8 cellular contexts compared by ENCODE assay signal in the genomic region with DNA sequence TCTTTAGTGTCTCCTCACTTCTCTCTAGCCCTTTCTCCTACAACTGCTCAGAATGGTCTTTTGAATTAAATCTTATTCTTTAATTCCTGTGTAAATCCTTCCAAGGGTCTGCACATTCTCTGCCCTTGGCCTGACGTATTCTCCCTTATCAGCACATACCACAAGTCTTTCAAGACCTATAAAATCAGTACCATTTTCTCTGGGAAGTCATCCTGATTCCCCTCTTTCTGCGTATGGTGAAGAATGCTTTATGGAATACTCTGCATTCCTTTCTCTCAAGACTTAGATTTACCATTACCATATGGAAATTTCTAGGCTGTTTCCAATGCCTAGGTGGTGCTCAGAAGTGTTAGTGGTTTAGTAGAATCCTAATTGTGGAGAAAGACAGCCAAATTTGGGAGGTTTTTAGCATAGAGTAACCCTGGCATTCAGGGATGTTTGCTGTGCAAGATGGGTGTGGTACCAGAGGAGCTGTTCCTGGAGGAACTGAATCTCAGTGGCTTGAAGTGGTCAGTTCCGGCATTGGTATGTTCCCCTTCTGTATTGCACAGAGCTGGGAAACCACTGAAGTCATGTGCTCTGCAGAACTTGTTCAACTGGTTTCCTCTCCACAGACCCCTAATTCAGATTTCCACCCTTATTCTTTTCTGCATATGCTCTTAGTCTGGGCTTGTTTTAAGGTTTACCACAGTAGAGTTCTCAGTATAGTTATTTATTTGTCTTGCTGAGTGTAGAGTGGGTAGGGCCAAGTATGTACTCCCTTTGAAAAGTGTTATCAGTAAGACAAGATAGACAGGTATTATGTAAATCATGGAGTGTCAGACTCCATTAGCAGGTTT. TPM values are rescaled to one million over a fixed set of nuclear protein-coding genes. Genes with fewer than 3 reads are reported as not detected.
DNase-seq lines count a peak whose midpoint lies in the region; ATAC-seq and TF ChIP-seq lines count a peak whose summit lies in the region.

No MANE protein-coding gene starts in this region.

- CTCF ChIA-PET in CD8-positive, alpha-beta T cell (lab: Charles Lee): interaction anchor here (0.8 to 1.8 kb wide), 4 partner anchors 11 to 93 kb away, joined by 3 to 5 read pairs (median 4); partner anchors contain the start of gene IQGAP1

- POLR2A ChIA-PET in CD8-positive, alpha-beta T cell (lab: Charles Lee): interaction anchor here (0.6 to 1.5 kb wide), 5 partner anchors 10 to 50 kb away, joined by 3 to 5 read pairs (median 3); no protein-coding TSS in a partner anchor

- H3K36me3 ChIP-seq in CD8-positive, alpha-beta T cell (ENCODE audit: insufficient read depth, low read length): no peaks in the 10 kb centered on the region
- no peaks in the 10 kb centered on the region for H3K36me3 ChIP-seq in psoas muscle (ENCODE audit: insufficient read depth in 1 of 2, low read depth in 1 of 2)

- H3K27me3 ChIP-seq in CD8-positive, alpha-beta T cell (ENCODE audit: insufficient read depth, low read length): no peaks in the 10 kb centered on the region
- H3K27me3 ChIP-seq in psoas muscle (ENCODE audit: insufficient read depth in 3 of 3, low read length in 2 of 3): no peaks in the 10 kb centered on the region

- in situ Hi-C loops in SK-MEL-5 (cut with HindIII; ENCODE audit: low pct_unique_long_range_greater_than_20kb, low sequenced_read_pairs): no loop called here

- peaks cover 2% of the 10 kb centered on the region for H3K9me3 Mint-ChIP-seq in CD8-positive, alpha-beta T cell

- peak; percentile 41 for ATAC-seq in CD8-positive, alpha-beta T cell
- ATAC-seq in GM19397 (IDR thresholded peaks at IDR 0.05; ENCODE audit: unreplicated experiment) (peak; percentile 80), HG03439 (IDR thresholded peaks at IDR 0.05; ENCODE audit: unreplicated experiment) (peak; percentile 71), psoas muscle (peak; percentile 54 to 75 (median 64))

- H3K4me1 ChIP-seq in CD8-positive, alpha-beta T cell (ENCODE audit: insufficient read depth, low read length): peaks cover 47% of the 10 kb centered on the region
- peaks cover 62% of the 10 kb centered on the region for H3K4me1 ChIP-seq in psoas muscle

- DNase-seq in CD8-positive, alpha-beta T cell: no peak
- DNase-seq in SK-MEL-5 (ENCODE audit: low read depth, low spot score) (peak; percentile 56), fibroblast of villous mesenchyme (ENCODE audit: low read depth) (peak; percentile 97), psoas muscle (no peak), posterior vena cava (ENCODE audit: low spot score) (no peak), NCI-H2171 (lab: John Stamatoyannopoulos, UW) (no peak)

- no peak overlapping the region for H3K27ac ChIP-seq in CD8-positive, alpha-beta T cell (ENCODE audit: low read depth, low read length)
- peak overlapping the region; percentile 50 for H3K27ac ChIP-seq in psoas muscle

- intact Hi-C loops in CD8-positive, alpha-beta T cell (cut with DNase I, micrococcal nuclease): loop anchor here in 1 of 2 experiments (2.0 to 5.0 kb wide), 2 partner anchors 18 to 35 kb away; no protein-coding TSS in a partner anchor
- intact Hi-C loops in psoas muscle (cut with DNase I): no loop called here
- intact Hi-C loops in posterior vena cava (cut with DNase I): no loop called here

- peaks cover 21% of the 10 kb centered on the region for H3K36me3 Mint-ChIP-seq in CD8-positive, alpha-beta T cell

- H3K4me1 Mint-ChIP-seq in CD8-positive, alpha-beta T cell (ENCODE audit: low read depth): peaks cover 76% of the 10 kb centered on the region

- no peaks in the 10 kb centered on the region for H3K27me3 Mint-ChIP-seq in CD8-positive, alpha-beta T cell (ENCODE audit: low read depth)

- peak overlapping the region; percentile 24 for H3K27ac Mint-ChIP-seq in CD8-positive, alpha-beta T cell

- TF ChIP-seq CTCF in CD8-positive, alpha-beta T cell (IDR thresholded peaks at IDR 0.05): no peak
- TF ChIP-seq CTCF in fibroblast of villous mesenchyme (IDR thresholded peaks at IDR 0.05; ENCODE audit: insufficient read depth, low read depth, low read length) (no peak), psoas muscle (IDR thresholded peaks at IDR 0.05) (no peak)

- H3K9me3 ChIP-seq in CD8-positive, alpha-beta T cell (ENCODE audit: low read length): no peaks in the 10 kb centered on the region
- H3K9me3 ChIP-seq in psoas muscle: no peaks in the 10 kb centered on the region

- peak overlapping the region; percentile 9 for H3K4me3 Mint-ChIP-seq in CD8-positive, alpha-beta T cell

- H3K4me3 ChIP-seq in CD8-positive, alpha-beta T cell (ENCODE audit: low read depth, low read length): peak overlapping the region; percentile 2
- H3K4me3 ChIP-seq in fibroblast of villous mesenchyme (ENCODE audit: low read depth, low read length) (peak overlapping the region; percentile 43), psoas muscle (peak overlapping the region; percentile 20)

- WGBS in psoas muscle, 3 donors: 69 to 75% (median 73%) methylated on average over 3 of the region's 3 CpGs

RNA-seq across cellular contexts. Expression of gene IQGAP1, which starts 24.5 kb away (rescaled TPM):
- total RNA-seq in CD8-positive, alpha-beta T cell: 10 to 100 TPM; 57.4 to 69.5 TPM
- 141 and 153 TPM in 2 replicates for total RNA-seq in SK-MEL-5 (2014; rRNA removed; shearing (Covaris generic))
- 87.7 and 139 TPM in 2 replicates for polyA plus RNA-seq in SK-MEL-5 (2015; cell fraction: cytosol; rRNA removed)
- polyA plus RNA-seq in SK-MEL-5 (2015; cell fraction: nucleus; rRNA removed): 140 and 181 TPM in 2 replicates
- 265 and 297 TPM in 2 replicates for total RNA-seq in fibroblast of villous mesenchyme
- 10 to 100 TPM; 39.7 to 72.2 (median 50.6) TPM for total RNA-seq in psoas muscle
- 10 to 100 TPM; 31.1 to 58.7 (median 37.7) TPM for polyA plus RNA-seq in psoas muscle
- 100 to 1,000 TPM; 216 to 265 TPM for total RNA-seq in posterior vena cava

Comparison
In these comparisons a context has a peak if more than half of its experiments do, and no peak if none do; other contexts are left out.
1. DNase-seq: peak in SK-MEL-5 (single experiment) and fibroblast of villous mesenchyme (single experiment); none in CD8-positive, alpha-beta T cell (0 of 7), psoas muscle (0 of 2), posterior vena cava (single experiment) and NCI-H2171 (single experiment).
2. Peak in every context shown above with its lines, with median percentiles within 50 percentile points of each other: ATAC-seq and H3K4me3 ChIP-seq.